Comparison of ENCODE assay signal across 15 cellular contexts in the genomic region with DNA sequence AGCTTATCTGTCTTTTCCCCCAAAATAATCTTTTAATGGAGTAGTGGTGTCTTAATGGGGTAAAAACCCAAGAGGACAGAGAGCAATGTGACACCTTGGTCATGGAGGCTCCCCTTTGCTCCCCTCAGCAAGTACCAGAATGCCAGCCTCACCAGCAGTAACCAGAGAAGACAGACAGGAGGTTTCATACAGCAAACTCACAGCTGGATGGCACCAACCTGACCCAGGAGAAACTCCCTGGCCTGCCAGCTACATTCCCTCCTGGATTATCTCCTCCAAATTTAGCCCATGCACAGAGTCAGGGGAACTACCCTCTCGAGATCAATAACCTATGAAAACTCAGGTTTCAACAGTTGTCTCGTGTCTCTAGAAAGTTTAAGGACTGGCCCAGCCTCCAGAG. TPM values are rescaled to one million over a fixed set of nuclear protein-coding genes. Genes with fewer than 3 reads are reported as not detected.
"Had no signal": no experiment of that assay in that cellular context is flagged by ENCODE, and none has a peak within 500 bp of the region (broad histone marks: within the 10 kb centered on the region; RNA-seq: fewer than 3 reads in every experiment).

No MANE protein-coding gene starts in this region.

- ATAC-seq: activated CD4-positive, CD25-positive, alpha-beta regulatory T cell treated with anti-CD3 and anti-CD28 coated beads, Interleukin-2, amount 50 U/mL, for 24 hours; activated naive CD8-positive, alpha-beta T cell treated with anti-CD3 and anti-CD28 coated beads, Interleukin-2, amount 50 U/mL, for 24 hours; esophagus mucosa; T-cell had no signal

- DNase-seq: activated naive CD4-positive, alpha-beta T cell treated with anti-CD3 and anti-CD28 coated beads for 36 hours; activated naive CD8-positive, alpha-beta T cell treated with anti-CD3 and anti-CD28 coated beads, Interleukin-2, amount 50 U/mL, for 24 hours; activated T-cell treated with anti-CD3 and anti-CD28 coated beads for 4 hours; lower lobe of right lung; stimulated activated CD4-positive, alpha-beta T cell treated with anti-CD3 and anti-CD28 coated beads, Interleukin-2, amount 100 ng/mL, for 48 hours; stimulated activated naive CD4-positive, alpha-beta T cell; T-cell; T-helper 9 cell had no signal

- H3K27me3 ChIP-seq: pancreas had no signal

- H3K4me3 ChIP-seq: cardiac muscle cell, lower lobe of right lung, pancreas, SK-N-MC had no signal

- H3K9me3 ChIP-seq: lower lobe of right lung, pancreas had no signal

- H3K36me3 ChIP-seq: cardiac muscle cell, lower lobe of right lung, pancreas had no signal

- H3K27ac ChIP-seq: cardiac muscle cell, lower lobe of right lung, SK-N-MC had no signal

RNA-seq across cellular contexts. Expression of gene BHLHE41, which starts 15.9 kb away (rescaled TPM):
- total RNA-seq: activated CD8-positive, alpha-beta memory T cell treated with anti-CD3 and anti-CD28 coated beads for 36 hours; activated naive CD4-positive, alpha-beta T cell treated with anti-CD3 and anti-CD28 coated beads for 36 hours; activated T-helper 2 cell treated with anti-CD3 and anti-CD28 coated beads, Interferon-gamma antibody, Interleukin-2, Interleukin-4, amounts not matched to agents 10 μg/mL and 5 μg/mL and 100 μg/mL, durations not matched to agents 14 hours and 24 hours and 36 hours had no signal
